19 cellular contexts compared by ENCODE assay signal in the genomic region with DNA sequence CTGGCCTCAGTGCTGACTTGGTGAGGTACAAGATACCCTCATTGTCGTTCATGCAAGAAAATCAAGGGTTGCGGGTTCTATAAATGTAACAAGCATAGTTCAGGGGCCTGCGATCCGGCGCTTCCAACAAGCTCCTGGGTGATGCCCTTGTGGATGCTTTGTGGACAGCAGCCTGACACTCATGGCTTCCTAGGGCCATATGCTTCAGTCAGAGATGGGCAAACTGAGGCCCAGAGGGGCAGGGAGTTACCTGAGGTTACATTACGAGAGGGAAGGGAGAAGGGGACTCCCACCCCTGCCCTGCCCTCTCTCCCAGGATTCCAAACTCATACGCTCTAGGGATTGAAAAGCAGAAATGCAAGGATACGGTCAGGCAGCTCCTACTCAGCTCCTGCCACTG.
DNase-seq lines count a peak whose midpoint lies in the region; ATAC-seq and TF ChIP-seq lines count a peak whose summit lies in the region.
"Had no signal": no experiment of that assay in that cellular context is flagged by ENCODE, and none has a peak within 500 bp of the region (broad histone marks: within the 10 kb centered on the region; RNA-seq: fewer than 3 reads in every experiment).

No MANE protein-coding gene starts in this region.

- no peaks in the 10 kb centered on the region for H3K36me3 ChIP-seq in neural cell (ENCODE audit: insufficient read depth, low read length)
- H3K36me3 ChIP-seq: SJSA1 had no signal

- H3K27ac ChIP-seq in neural cell (ENCODE audit: low read length): peak overlapping the region; percentile 30
- H3K27ac ChIP-seq: C4-2B, SJSA1 had no signal

- no peaks in the 10 kb centered on the region for H3K79me2 ChIP-seq in neural cell (replicated peaks; ENCODE audit: insufficient read depth, low read length)

- no peak for TF ChIP-seq POLR2A in GM18505 (IDR thresholded peaks at IDR 0.05; ENCODE audit: borderline replicate concordance, extremely low read depth, insufficient read depth, insufficient read length)

- peak; percentile 51 for DNase-seq in cardiac septum (ENCODE audit: low spot score)
- no peak for DNase-seq in left cardiac atrium
- DNase-seq in sciatic nerve (ENCODE audit: low spot score): peak; percentile 38
- DNase-seq: AML-193; Calu3; CD8-positive, alpha-beta memory T cell; DMS153; H7; NCI-H1105; NCI-H2029; NCI-H345; NCI-H524 treated with DMSO at 0.1 percent for 48 hours; NCI-H82 had no signal

- H3K4me3 ChIP-seq in neural cell (ENCODE audit: low read length): no peak overlapping the region
- H3K4me3 ChIP-seq: SJSA1 had no signal

- ATAC-seq in left cardiac atrium (no peak), sciatic nerve (no peak), esophagus mucosa (no peak), GM18505 (IDR thresholded peaks at IDR 0.05; ENCODE audit: unreplicated experiment) (no peak), GM18519 (IDR thresholded peaks at IDR 0.05; ENCODE audit: low FRiP score, unreplicated experiment) (no peak)

- H3K4me2 ChIP-seq in neural cell (ENCODE audit: low read length): no peak overlapping the region

- no peaks in the 10 kb centered on the region for H4K20me1 ChIP-seq in neural cell (ENCODE audit: insufficient read depth)

- TF ChIP-seq CTCF in neural cell (IDR thresholded peaks at IDR 0.05; ENCODE audit: poor library complexity, severe bottlenecking): no peak

- no peak for TF ChIP-seq EP300 in neural cell (conservative IDR thresholded peaks at IDR 0.05; ENCODE audit: poor library complexity, severe bottlenecking)

- no peaks in the 10 kb centered on the region for H3K9me2 ChIP-seq in neural cell (ENCODE audit: insufficient read depth, low read length)

- no peak for TF ChIP-seq RAD21 in neural cell (conservative IDR thresholded peaks at IDR 0.05)

- H3K9ac ChIP-seq in neural cell (ENCODE audit: low read length): no peak overlapping the region

- no peak overlapping the region for H2AFZ ChIP-seq in neural cell (ENCODE audit: low read depth, low read length)

- H3K27me3 ChIP-seq in neural cell (ENCODE audit: insufficient read depth, low read depth, low read length): no peaks in the 10 kb centered on the region
- H3K27me3 ChIP-seq: SJSA1 had no signal

- no peaks in the 10 kb centered on the region for H3K9me3 ChIP-seq in neural cell (ENCODE audit: low read length)
- H3K9me3 ChIP-seq: SJSA1 had no signal

- no peaks in the 10 kb centered on the region for H3F3A ChIP-seq in neural cell (ENCODE audit: insufficient read depth, low read length, poor library complexity, severe bottlenecking)

- intact Hi-C loops in cardiac septum (cut with DNase I) (loop anchor here (10.0 kb wide), 1 partner anchor 422 kb away; no protein-coding TSS in a partner anchor), left cardiac atrium (cut with DNase I) (no loop called here), sciatic nerve (cut with DNase I) (no loop called here)

TF ChIP-seq in neural cell, 6 proteins besides CTCF, POLR2A, EP300 and RAD21:
- no peak for TF ChIP-seq MXI1 (conservative IDR thresholded peaks at IDR 0.05; ENCODE audit: poor library complexity, severe bottlenecking)
- TF ChIP-seq SMC3 (conservative IDR thresholded peaks at IDR 0.05; ENCODE audit: poor library complexity): no peak
- no peak for TF ChIP-seq TAF1 (IDR thresholded peaks at IDR 0.05; ENCODE audit: low read depth)
- TF ChIP-seq, protein P1, sequence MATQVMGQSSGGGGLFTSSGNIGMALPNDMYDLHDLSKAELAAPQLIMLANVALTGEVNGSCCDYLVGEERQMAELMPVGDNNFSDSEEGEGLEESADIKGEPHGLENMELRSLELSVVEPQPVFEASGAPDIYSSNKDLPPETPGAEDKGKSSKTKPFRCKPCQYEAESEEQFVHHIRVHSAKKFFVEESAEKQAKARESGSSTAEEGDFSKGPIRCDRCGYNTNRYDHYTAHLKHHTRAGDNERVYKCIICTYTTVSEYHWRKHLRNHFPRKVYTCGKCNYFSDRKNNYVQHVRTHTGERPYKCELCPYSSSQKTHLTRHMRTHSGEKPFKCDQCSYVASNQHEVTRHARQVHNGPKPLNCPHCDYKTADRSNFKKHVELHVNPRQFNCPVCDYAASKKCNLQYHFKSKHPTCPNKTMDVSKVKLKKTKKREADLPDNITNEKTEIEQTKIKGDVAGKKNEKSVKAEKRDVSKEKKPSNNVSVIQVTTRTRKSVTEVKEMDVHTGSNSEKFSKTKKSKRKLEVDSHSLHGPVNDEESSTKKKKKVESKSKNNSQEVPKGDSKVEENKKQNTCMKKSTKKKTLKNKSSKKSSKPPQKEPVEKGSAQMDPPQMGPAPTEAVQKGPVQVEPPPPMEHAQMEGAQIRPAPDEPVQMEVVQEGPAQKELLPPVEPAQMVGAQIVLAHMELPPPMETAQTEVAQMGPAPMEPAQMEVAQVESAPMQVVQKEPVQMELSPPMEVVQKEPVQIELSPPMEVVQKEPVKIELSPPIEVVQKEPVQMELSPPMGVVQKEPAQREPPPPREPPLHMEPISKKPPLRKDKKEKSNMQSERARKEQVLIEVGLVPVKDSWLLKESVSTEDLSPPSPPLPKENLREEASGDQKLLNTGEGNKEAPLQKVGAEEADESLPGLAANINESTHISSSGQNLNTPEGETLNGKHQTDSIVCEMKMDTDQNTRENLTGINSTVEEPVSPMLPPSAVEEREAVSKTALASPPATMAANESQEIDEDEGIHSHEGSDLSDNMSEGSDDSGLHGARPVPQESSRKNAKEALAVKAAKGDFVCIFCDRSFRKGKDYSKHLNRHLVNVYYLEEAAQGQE (IDR thresholded peaks at IDR 0.05; ENCODE audit: borderline replicate concordance): no peak
- no peak for TF ChIP-seq POLR2AphosphoS5 (IDR thresholded peaks at IDR 0.05)
- no peak for TF ChIP-seq EZH2 (IDR thresholded peaks at IDR 0.05; ENCODE audit: borderline replicate concordance, insufficient read depth, low read length, poor library complexity, severe bottlenecking)
TF ChIP-seq in neural cell: peak in this region for 0.
